In genomic region chr1:32247983-32248889, GRCh38 we compare ENCODE assay signal across 7 cellular contexts.
DNase-seq lines count a peak whose midpoint lies in the region; ATAC-seq, FAIRE-seq and TF ChIP-seq lines count a peak whose summit lies in the region.

No MANE protein-coding gene starts in this region.

- DNase-seq in NCI-H1048 (lab: John Stamatoyannopoulos, UW) (peak; percentile 30), T-helper 22 cell (ENCODE audit: low read depth) (peak; percentile 52), astrocyte of the spinal cord (ENCODE audit: low read depth, low spot score) (peak; percentile 53), RCC 7860 (ENCODE audit: low spot score) (no peak)
- peak; percentile 50 to 70 for DNase-seq in stimulated activated CD4-positive, alpha-beta T cell treated with anti-CD3 and anti-CD28 coated beads, Interleukin-15, amount 100 ng/mL, for 1 hour (ENCODE audit: low read depth in 1 of 2, low spot score in 1 of 2)

- ATAC-seq in GM18867 (IDR thresholded peaks at IDR 0.05; ENCODE audit: unreplicated experiment): peak; percentile 48

- H3K4me3 ChIP-seq in astrocyte of the spinal cord (ENCODE audit: low read depth, low read length) (no peak overlapping the region), iPS-18c (ENCODE audit: insufficient read depth, low read depth, low read length) (peak overlapping the region; percentile 49)

- TF ChIP-seq CTCF in astrocyte of the spinal cord (IDR thresholded peaks at IDR 0.05; ENCODE audit: low read depth, low read length): peak; percentile 84

- in situ Hi-C loops in astrocyte of the spinal cord (cut with HindIII; ENCODE audit: low sequenced_read_pairs): no loop called here

- no peak for FAIRE-seq in RCC 7860 (lab: Jason Lieb, UNC)

- no peaks in the 10 kb centered on the region for H3K9me3 ChIP-seq in iPS-18c (ENCODE audit: control insufficient read depth, insufficient read depth, low read length)
